In genomic region chr14:39265032-39265431, GRCh38 we compare ENCODE assay signal across 8 cellular contexts. TPM values are rescaled to one million over a fixed set of nuclear protein-coding genes. Genes with fewer than 3 reads are reported as not detected.
A peak's percentile ranks its signal among the peaks of the same experiment; 100 is the strongest.
DNase-seq lines count a peak whose midpoint lies in the region; ATAC-seq and TF ChIP-seq lines count a peak whose summit lies in the region.

No MANE protein-coding gene starts in this region.

- CTCF ChIA-PET in activated B cell treated with CpG ODN at 0.5 μM for 24 hours (lab: Charles Lee), result no interaction called here

- H3K4me3 ChIP-seq in AG09309 (ENCODE audit: control insufficient read depth, low read depth, low read length) (peak overlapping the region; percentile 16), lower lobe of right lung (peak overlapping the region; percentile 87)

- H3K36me3 Mint-ChIP-seq in activated B cell treated with CpG ODN at 0.5 μM for 24 hours (ENCODE audit: low read depth), result peaks cover 14% of the 10 kb centered on the region

- H3K9me3 ChIP-seq in lower lobe of right lung, result no peaks in the 10 kb centered on the region

- intact Hi-C loops in activated B cell treated with CpG ODN at 0.5 μM for 24 hours (cut with micrococcal nuclease), result no loop called here
- intact Hi-C loops in lower lobe of right lung (cut with DNase I), result no loop called here

- peak overlapping the region; percentile 24 for H3K27ac Mint-ChIP-seq in activated B cell treated with CpG ODN at 0.5 μM for 24 hours

- H3K4me1 Mint-ChIP-seq in activated B cell treated with CpG ODN at 0.5 μM for 24 hours, result peaks cover 37% of the 10 kb centered on the region

- peaks cover 34% of the 10 kb centered on the region for H3K4me1 ChIP-seq in lower lobe of right lung

- H3K36me3 ChIP-seq in lower lobe of right lung, result no peaks in the 10 kb centered on the region

- TF ChIP-seq CTCF in AG09309 (IDR thresholded peaks at IDR 0.05; ENCODE audit: control insufficient read depth, insufficient read depth, low read depth, low read length, missing control alignments) (no peak), activated B cell treated with CpG ODN at 0.5 μM for 24 hours (IDR thresholded peaks at IDR 0.05) (no peak), lower lobe of right lung (IDR thresholded peaks at IDR 0.05) (no peak)

- H3K27me3 Mint-ChIP-seq in activated B cell treated with CpG ODN at 0.5 μM for 24 hours, result no peaks in the 10 kb centered on the region

- POLR2A ChIA-PET in activated B cell treated with CpG ODN at 0.5 μM for 24 hours (lab: Charles Lee), result interaction anchor here (1.2 to 5.2 kb wide), 4 partner anchors 90 to 167 kb away, joined by 3 to 87 read pairs (median 62); partner anchors contain the start of genes FBXO33, GEMIN2, PNN and TRAPPC6B

- peak overlapping the region; percentile 7 for H3K27ac ChIP-seq in lower lobe of right lung

- no peaks in the 10 kb centered on the region for H3K9me3 Mint-ChIP-seq in activated B cell treated with CpG ODN at 0.5 μM for 24 hours

- ATAC-seq in activated B cell treated with CpG ODN at 0.5 μM for 24 hours (ENCODE audit: low read depth), result no peak
- peak in 1 of 2 donors; percentile 22 for ATAC-seq in lower lobe of right lung
- ATAC-seq in GM18498 (IDR thresholded peaks at IDR 0.05; ENCODE audit: unreplicated experiment), result no peak
- no peak for ATAC-seq in GM19463 (IDR thresholded peaks at IDR 0.05; ENCODE audit: unreplicated experiment)

- DNase-seq in AG09309 (ENCODE audit: low read depth) (no peak), H4 (ENCODE audit: low spot score) (peak; percentile 28), activated B cell treated with CpG ODN at 0.5 μM for 24 hours (no peak), lower lobe of right lung (no peak), SKM-1 treated with dmso at 0.1 percent for 144 hours (lab: John Stamatoyannopoulos, UW; ENCODE audit: unreplicated experiment) (no peak), T-helper 9 cell (no peak)

- H3K27me3 ChIP-seq in lower lobe of right lung (ENCODE audit: low read depth), result no peaks in the 10 kb centered on the region

- H3K4me3 Mint-ChIP-seq in activated B cell treated with CpG ODN at 0.5 μM for 24 hours, result peak overlapping the region; percentile 66

RNA-seq across cellular contexts. Expression of gene MIA2, which starts 31.3 kb away (rescaled TPM):
- 13.5 and 16.4 TPM in 2 replicates for total RNA-seq in H4 (2014; rRNA removed; shearing (Covaris generic))
- total RNA-seq in activated B cell treated with CpG ODN at 0.5 μM for 24 hours (22.6 and 27.1 TPM in 2 replicates), lower lobe of right lung (34.2 TPM)
